Comparison of ENCODE assay signal across 20 cellular contexts in genomic region chr5:153626836-153627235, GRCh38.
A peak's percentile ranks its signal among the peaks of the same experiment; 100 is the strongest.
DNase-seq lines count a peak whose midpoint lies in the region; ATAC-seq and TF ChIP-seq lines count a peak whose summit lies in the region.
"Had no signal": no experiment of that assay in that cellular context is flagged by ENCODE, and none has a peak within 500 bp of the region (broad histone marks: within the 10 kb centered on the region; RNA-seq: fewer than 3 reads in every experiment).

No MANE protein-coding gene starts in this region.

- H3K27ac ChIP-seq in heart left ventricle = peak overlapping the region in 8 of 12 donors; percentile 9 to 79 (median 49)
- no peak overlapping the region for H3K27ac ChIP-seq in Karpas-422 (ENCODE audit: low read length)

- TF ChIP-seq CTCF in heart left ventricle (IDR thresholded peaks at IDR 0.05) = no peak

- H3K9me3 ChIP-seq in heart left ventricle = no peaks in the 10 kb centered on the region
- no peaks in the 10 kb centered on the region for H3K9me3 ChIP-seq in Karpas-422 (ENCODE audit: low read length)

- no peaks in the 10 kb centered on the region for H3K9me2 ChIP-seq in Karpas-422 (replicated peaks; ENCODE audit: insufficient read depth, low read length)

- intact Hi-C loops in Right ventricle myocardium superior (cut with DNase I) = no loop called here
- intact Hi-C loops in cardiac septum (cut with DNase I) = loop anchor here (5.0 kb wide), 1 partner anchor 75 kb away; no protein-coding TSS in a partner anchor
- intact Hi-C loops in heart left ventricle (cut with DNase I) = loop anchor here in 1 of 10 donors (5.0 kb wide), 1 partner anchor 125 kb away; no protein-coding TSS in a partner anchor

- H3K9ac ChIP-seq in Karpas-422 (ENCODE audit: low read length) = no peak overlapping the region

- no peak overlapping the region for H3K4me2 ChIP-seq in Karpas-422 (ENCODE audit: low read depth, low read length, poor library complexity, severe bottlenecking)

- H3K27me3 ChIP-seq in heart left ventricle (no peaks in the 10 kb centered on the region), Karpas-422 (ENCODE audit: low read length) (no peaks in the 10 kb centered on the region)

- DNase-seq in Right ventricle myocardium superior (no peak), cardiac septum (ENCODE audit: low spot score) (no peak), heart left ventricle (no peak), putamen (ENCODE audit: low spot score) (peak; percentile 32), Karpas-422 (no peak), T-helper 2 cell (no peak), RKO (ENCODE audit: low spot score) (no peak)
- DNase-seq: AML-193, C1 segment of cervical spinal cord, GOT3, KG1, MV-4-11, NCI-H1105 treated with DMSO at 0.1 percent for 48 hours, NCI-H2029 treated with DMSO at 0.1 percent for 48 hours, NCI-H226, NCI-H510A treated with DMSO at 0.1 percent for 48 hours, NCI-H774, OCI-M1, SHP77 had no signal

- H3K4me3 ChIP-seq in heart left ventricle (no peak overlapping the region), Karpas-422 (ENCODE audit: low read length) (no peak overlapping the region)

- TF ChIP-seq POLR2A in heart left ventricle (IDR thresholded peaks at IDR 0.05) = no peak

- H3K36me3 ChIP-seq in heart left ventricle (no peaks in the 10 kb centered on the region), Karpas-422 (ENCODE audit: insufficient read depth, low read length) (no peaks in the 10 kb centered on the region)

- H2AFZ ChIP-seq in Karpas-422 (ENCODE audit: low read length) = no peak overlapping the region

- peak; percentile 73 for ATAC-seq in Right ventricle myocardium superior (ENCODE audit: poor library complexity)
- peak; percentile 23 for ATAC-seq in HG03520 (IDR thresholded peaks at IDR 0.05; ENCODE audit: unreplicated experiment)
- ATAC-seq in heart left ventricle = peak in 3 of 4 donors; percentile 54 to 72 (median 69)

- H3K4me1 ChIP-seq in heart left ventricle = peaks cover 0 to 38% (median 16%) of the 10 kb centered on the region in 12 donors
- no peaks in the 10 kb centered on the region for H3K4me1 ChIP-seq in Karpas-422 (ENCODE audit: low read length)

- H3K79me2 ChIP-seq in Karpas-422 (ENCODE audit: low read length) = no peaks in the 10 kb centered on the region

- WGBS in heart left ventricle, 4 donors = 28 to 38% (median 32%) methylated on average over 2 of the region's 2 CpGs

- H4K20me1 ChIP-seq in Karpas-422 (ENCODE audit: insufficient read depth, low read depth, low read length) = no peaks in the 10 kb centered on the region

Comparison
In these comparisons a context has a peak if more than half of its experiments do, and no peak if none do; other contexts are left out.
1. ATAC-seq: peak in every context shown above with its lines; median percentile 73 in Right ventricle myocardium superior; 69 in heart left ventricle; 23 in HG03520.